ENCODE assay signal across 9 cellular contexts in genomic region chr11:44861829-44862545, GRCh38.
DNase-seq lines count a peak whose midpoint lies in the region; ATAC-seq, FAIRE-seq and TF ChIP-seq lines count a peak whose summit lies in the region.
"Had no signal": no experiment of that assay in that cellular context is flagged by ENCODE, and none has a peak within 500 bp of the region (broad histone marks: within the 10 kb centered on the region; RNA-seq: fewer than 3 reads in every experiment).

No MANE protein-coding gene starts in this region.

- peaks cover 47% of the 10 kb centered on the region for H3K4me1 ChIP-seq in iPS-20b (ENCODE audit: insufficient read depth, low read length)

- H3K27ac ChIP-seq in iPS-20b (ENCODE audit: low read length) = peak overlapping the region; percentile 32

- no peak overlapping the region for H3K4me3 ChIP-seq in astrocyte of the spinal cord (ENCODE audit: low read depth, low read length)
- no peak overlapping the region; the same call in 1 of the 2 replicates for H3K4me3 ChIP-seq in iPS-20b (ENCODE audit: low read length)

- peak overlapping the region; percentile 85 for H3K9ac ChIP-seq in iPS-20b (ENCODE audit: low read depth, low read length)

- TF ChIP-seq CTCF in D721Med (IDR thresholded peaks at IDR 0.05; ENCODE audit: insufficient read depth, missing control alignments) (no peak), astrocyte of the spinal cord (IDR thresholded peaks at IDR 0.05; ENCODE audit: low read depth, low read length) (no peak)

- peak; percentile 83 for DNase-seq in D721Med (ENCODE audit: insufficient read length, low spot score)
- DNase-seq in HUDEP-2 (lab: John Stamatoyannopoulos, UW; ENCODE audit: unreplicated experiment in 76 of 76) = peak in 57 of 76 experiments; percentile 8 to 87 (median 43)
- DNase-seq in T1000 (lab: John Stamatoyannopoulos, UW) = peak; percentile 74
- DNase-seq in astrocyte of the spinal cord (ENCODE audit: low read depth, low spot score) = peak; percentile 99
- DNase-seq in stimulated activated CD4-positive, alpha-beta T cell treated with anti-CD3 and anti-CD28 coated beads, Interleukin-2, amount 100 ng/mL, for 24 hours = peak; percentile 82 to 85
- DNase-seq in NCI-H774 (lab: John Stamatoyannopoulos, UW) = no peak

- no peaks in the 10 kb centered on the region for H3K27me3 ChIP-seq in iPS-20b (ENCODE audit: insufficient read depth, low read length)

- ATAC-seq in GM21576 (IDR thresholded peaks at IDR 0.05; ENCODE audit: unreplicated experiment) = peak; percentile 99

- no peaks in the 10 kb centered on the region for H3K9me3 ChIP-seq in iPS-20b (ENCODE audit: insufficient read depth, low read depth, low read length)

- FAIRE-seq in D721Med (lab: Jason Lieb, UNC) = no peak
- FAIRE-seq: TTC549 had no signal

- in situ Hi-C loops in astrocyte of the spinal cord (cut with HindIII; ENCODE audit: low sequenced_read_pairs) = no loop called here

- no peaks in the 10 kb centered on the region for H3K36me3 ChIP-seq in iPS-20b (ENCODE audit: insufficient read depth, low read depth, low read length)
